8 cellular contexts compared by ENCODE assay signal in the genomic region with DNA sequence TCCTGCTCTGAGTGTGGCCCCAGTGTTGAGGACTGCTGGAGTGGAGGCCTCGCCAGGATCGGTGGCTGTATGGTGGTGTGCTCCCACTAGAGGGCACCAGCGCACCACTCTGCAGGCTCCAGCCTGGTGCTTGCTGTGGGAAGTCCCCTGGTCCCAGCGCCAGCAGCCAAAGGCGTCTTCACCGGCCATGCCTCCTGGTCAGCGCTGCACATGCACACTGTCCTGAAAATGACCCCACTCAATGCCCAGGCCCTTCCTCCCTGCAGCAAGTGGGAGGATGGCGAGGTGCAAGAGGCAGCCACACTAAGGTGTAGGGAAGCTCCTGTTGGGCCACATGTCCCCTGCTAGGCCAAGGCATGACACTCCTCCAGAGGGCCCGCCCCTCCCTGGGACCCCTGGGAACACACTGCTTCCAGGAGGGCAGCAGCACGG.
DNase-seq lines count a peak whose midpoint lies in the region; ATAC-seq and TF ChIP-seq lines count a peak whose summit lies in the region.

No MANE protein-coding gene starts in this region.

- H3K27ac Mint-ChIP-seq in activated CD4-positive, alpha-beta T cell treated with anti-CD3 and anti-CD28 coated beads, Interleukin-2, amount 10 ng/mL, durations not matched to agents 7 days and 5 days, result no peak overlapping the region

- no peak overlapping the region for H3K4me3 Mint-ChIP-seq in activated CD4-positive, alpha-beta T cell treated with anti-CD3 and anti-CD28 coated beads, Interleukin-2, amount 10 ng/mL, durations not matched to agents 7 days and 5 days

- intact Hi-C loops in lower lobe of right lung (cut with DNase I), result no loop called here

- peaks cover 5% of the 10 kb centered on the region for H3K9me3 Mint-ChIP-seq in activated CD4-positive, alpha-beta T cell treated with anti-CD3 and anti-CD28 coated beads, Interleukin-2, amount 10 ng/mL, durations not matched to agents 7 days and 5 days

- H3K36me3 ChIP-seq in lower lobe of right lung, result peaks cover 13% of the 10 kb centered on the region

- peaks cover 6% of the 10 kb centered on the region for H3K9me3 ChIP-seq in lower lobe of right lung

- peak; percentile 93 for DNase-seq in AG20443 (ENCODE audit: low spot score)
- peak; percentile 61 to 82 for DNase-seq in NCI-H446 (lab: John Stamatoyannopoulos, UW)
- peak; percentile 85 for DNase-seq in activated CD4-positive, alpha-beta T cell treated with anti-CD3 and anti-CD28 coated beads, Interleukin-2, amount 10 ng/mL, durations not matched to agents 7 days and 5 days
- peak; percentile 64 for DNase-seq in dedifferentiated amniotic fluid mesenchymal stem cell (ENCODE audit: extremely low spot score)
- DNase-seq in lower lobe of right lung, result peak; percentile 91
- peak; percentile 67 for DNase-seq in stimulated activated CD4-positive, alpha-beta T cell treated with anti-CD3 and anti-CD28 coated beads, TNF-alpha, amount 100 ng/mL, for 4 hours (ENCODE audit: low read depth in 3 of 3)

- H3K4me3 ChIP-seq in lower lobe of right lung, result no peak overlapping the region

- ATAC-seq in GM18867 (IDR thresholded peaks at IDR 0.05; ENCODE audit: unreplicated experiment) (peak; percentile 81), HG03095 (IDR thresholded peaks at IDR 0.05; ENCODE audit: unreplicated experiment) (peak; percentile 74), lower lobe of right lung (peak; percentile 96)

- peak; percentile 95 for TF ChIP-seq CTCF in lower lobe of right lung (IDR thresholded peaks at IDR 0.05)

- no peak overlapping the region for H3K27ac ChIP-seq in lower lobe of right lung

- no peaks in the 10 kb centered on the region for H3K27me3 ChIP-seq in lower lobe of right lung (ENCODE audit: low read depth)

- POLR2A ChIA-PET in activated CD4-positive, alpha-beta T cell treated with anti-CD3 and anti-CD28 coated beads, Interleukin-2, amount 10 ng/mL, durations not matched to agents 7 days and 5 days (lab: Charles Lee), result no interaction called here

- H3K4me1 Mint-ChIP-seq in activated CD4-positive, alpha-beta T cell treated with anti-CD3 and anti-CD28 coated beads, Interleukin-2, amount 10 ng/mL, durations not matched to agents 7 days and 5 days, result peaks cover 4% of the 10 kb centered on the region

- peaks cover 45% of the 10 kb centered on the region for H3K4me1 ChIP-seq in lower lobe of right lung

- H3K27me3 Mint-ChIP-seq in activated CD4-positive, alpha-beta T cell treated with anti-CD3 and anti-CD28 coated beads, Interleukin-2, amount 10 ng/mL, durations not matched to agents 7 days and 5 days, result peaks cover 2% of the 10 kb centered on the region

- CTCF ChIA-PET in activated CD4-positive, alpha-beta T cell treated with anti-CD3 and anti-CD28 coated beads, Interleukin-2, amount 10 ng/mL, durations not matched to agents 7 days and 5 days (lab: Charles Lee), result interaction anchor here (1.0 kb wide), 1 partner anchor 12 kb away, joined by 3 read pairs; no protein-coding TSS in a partner anchor

- H3K36me3 Mint-ChIP-seq in activated CD4-positive, alpha-beta T cell treated with anti-CD3 and anti-CD28 coated beads, Interleukin-2, amount 10 ng/mL, durations not matched to agents 7 days and 5 days (ENCODE audit: low read depth), result peaks cover 2% of the 10 kb centered on the region
